In the genomic region with DNA sequence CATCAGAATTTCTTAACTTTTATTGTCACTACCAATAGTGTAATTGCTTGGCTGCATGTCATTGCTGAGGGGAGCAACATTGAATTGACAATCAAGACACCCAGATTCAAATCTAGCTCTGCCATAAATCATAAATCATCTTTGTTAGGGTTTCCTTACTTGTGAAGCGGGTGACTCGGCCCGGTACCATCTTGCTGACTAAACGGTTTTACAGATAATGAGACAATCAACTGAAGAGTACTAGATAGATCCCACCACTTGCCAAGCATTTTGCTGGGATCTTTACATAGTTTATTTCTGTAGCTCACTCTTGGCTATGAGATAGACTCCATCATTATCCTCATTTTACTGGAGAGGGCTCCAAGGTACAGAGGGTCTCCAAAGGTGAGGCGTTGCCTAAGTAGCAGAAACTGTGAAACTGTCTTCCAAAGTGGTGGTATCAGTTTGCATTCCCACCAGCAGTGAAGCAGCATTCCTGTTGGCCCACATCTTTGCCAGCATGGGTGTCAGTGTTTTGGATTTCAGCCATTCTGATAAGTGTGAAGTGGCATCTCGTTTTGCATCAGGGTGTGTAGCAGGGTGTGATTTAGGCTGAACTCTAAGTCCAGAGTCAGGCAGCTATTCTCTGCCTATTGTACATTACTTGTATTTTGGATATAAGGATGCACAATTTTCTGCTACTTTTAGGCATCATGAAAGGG, we compare ENCODE assay signal across 20 cellular contexts.
DNase-seq lines count a peak whose midpoint lies in the region; ATAC-seq, FAIRE-seq and TF ChIP-seq lines count a peak whose summit lies in the region.
"Had no signal": no experiment of that assay in that cellular context is flagged by ENCODE, and none has a peak within 500 bp of the region (broad histone marks: within the 10 kb centered on the region; RNA-seq: fewer than 3 reads in every experiment).

No MANE protein-coding gene starts in this region.

- in situ Hi-C loops in K562 (cut with MboI), result no loop called here

- FAIRE-seq in A549 (lab: Jason Lieb, UNC) (no peak), K562 (lab: Jason Lieb, UNC) (no peak), urothelium cell line (lab: Jason Lieb, UNC) (peak; percentile 56)
- FAIRE-seq: A204.1, D721Med, GM12892, GM18507, H54 had no signal

- H3K27me3 ChIP-seq in K562 (ENCODE audit: control insufficient read depth in 2 of 2, insufficient read depth in 2 of 2, low read length in 2 of 2), result no peaks in the 10 kb centered on the region

- TF ChIP-seq CTCF in A549 (IDR thresholded peaks at IDR 0.05) (no peak), HEK293 (tag by site-specific recombination; IDR thresholded peaks at IDR 0.05) (no peak), K562 (IDR thresholded peaks at IDR 0.05 in 2 of 3, conservative IDR thresholded peaks at IDR 0.05 in 1 of 3; ENCODE audit: insufficient read depth in 2 of 3, low read depth in 1 of 3, low read length in 3 of 3) (no peak)

- H4K20me1 ChIP-seq in K562 (replicated peaks; ENCODE audit: control insufficient read depth, insufficient read depth, low read length), result no peaks in the 10 kb centered on the region; the same call in 1 of the 2 replicates

- intact Hi-C loops in K562 (cut with micrococcal nuclease), result no loop called here

- 61% methylated on average over 6 of the region's 6 CpGs for WGBS in A549 (ENCODE audit: missing lambda C conversion rate)
- 1% methylated on average over 6 of the region's 6 CpGs for WGBS in K562 (ENCODE audit: insufficient coverage, low coverage, missing lambda C conversion rate)

- no peak overlapping the region for H3K9ac ChIP-seq in K562 (ENCODE audit: insufficient read depth in 1 of 2, low read depth in 2 of 2, low read length in 2 of 2)

- TF ChIP-seq EP300 in A549 (IDR thresholded peaks at IDR 0.05) (no peak), K562 (IDR thresholded peaks at IDR 0.05; ENCODE audit: low read length) (no peak)

- DNase-seq in A549 (ENCODE audit: low read depth in 1 of 2, low spot score in 1 of 2) (no peak), K562 (ENCODE audit: extremely low read depth in 1 of 4, low spot score in 3 of 4) (no peak), urothelium cell line (ENCODE audit: low spot score) (no peak), NCI-H2081 treated with DMSO at 0.1 percent for 48 hours (lab: John Stamatoyannopoulos, UW) (no peak), putamen (ENCODE audit: low spot score) (no peak)
- DNase-seq: AML-193; Caco-2; CD4-positive, alpha-beta T cell; DMS79; GDM1; HCEC 1CT; KBM-7 had no signal

- H3K4me2 ChIP-seq in A549 (no peak overlapping the region), K562 (ENCODE audit: insufficient read depth, low read length) (no peak overlapping the region)
- H3K4me2 ChIP-seq: GM23338 had no signal

- CTCF ChIA-PET in A549 (lab: Yijun Ruan, JAX), result no interaction called here
- CTCF ChIA-PET in HEK293 (lab: Yijun Ruan, JAX), result interaction anchor here (1.0 kb wide), 1 partner anchor 21 kb away, joined by 3 read pairs; no protein-coding TSS in a partner anchor
- CTCF ChIA-PET in K562 (lab: Yijun Ruan, JAX; ENCODE audit: low intra/inter-chr PET ratio), result no interaction called here

- TF ChIP-seq RAD21 in A549 (conservative IDR thresholded peaks at IDR 0.05 in 1 of 2, IDR thresholded peaks at IDR 0.05 in 1 of 2) (no peak), K562 (CRISPR knock-in tag; conservative IDR thresholded peaks at IDR 0.05 in 1 of 2, IDR thresholded peaks at IDR 0.05 in 1 of 2) (no peak)

- BruUV-seq in K562 (replicated peaks; lab: Mats Ljungman, UMichigan), result no TSS peak

- H3K27ac ChIP-seq in A549 (no peak overlapping the region), HEK293 (ENCODE audit: extremely low read depth, low read depth, low read length) (no peak overlapping the region), K562 (ENCODE audit: extremely low read depth, low read depth, low read length) (no peak overlapping the region)
- H3K27ac ChIP-seq: C4-2B had no signal

- H2AFZ ChIP-seq in K562 (ENCODE audit: low read depth, low read length), result no peak overlapping the region
- H2AFZ ChIP-seq: GM23338 had no signal

- H3K36me3 ChIP-seq in HEK293 (ENCODE audit: control insufficient read depth in 2 of 2, insufficient read depth in 1 of 2, low read length in 2 of 2) (no peaks in the 10 kb centered on the region), K562 (ENCODE audit: control insufficient read depth, insufficient read depth, low read length) (no peaks in the 10 kb centered on the region)

- TF ChIP-seq POLR2A in A549 (IDR thresholded peaks at IDR 0.05; ENCODE audit: low read length) (no peak), K562 (conservative IDR thresholded peaks at IDR 0.05) (no peak)

- H3K9me1 ChIP-seq in K562 (ENCODE audit: control insufficient read depth, insufficient read depth, low read length), result no peaks in the 10 kb centered on the region

- H3K9me3 ChIP-seq in A549 (no peaks in the 10 kb centered on the region), HEK293 (ENCODE audit: control insufficient read depth, insufficient read depth, low read depth, low read length) (no peaks in the 10 kb centered on the region), K562 (replicated peaks; ENCODE audit: control insufficient read depth, insufficient read depth, low read depth, low read length) (no peaks in the 10 kb centered on the region)
- H3K9me3 ChIP-seq: Caco-2 had no signal

- H3K79me2 ChIP-seq in K562 (ENCODE audit: control insufficient read depth, insufficient read depth, low read length), result no peaks in the 10 kb centered on the region

- POLR2A ChIA-PET in A549 (lab: Yijun Ruan, JAX) (no interaction called here), HEK293 (lab: Yijun Ruan, JAX) (no interaction called here), K562 (lab: Yijun Ruan, JAX) (no interaction called here)

- no peak for ATAC-seq in A549
- ATAC-seq in K562, result no peak
- ATAC-seq: GM23338 had no signal

- H3K4me1 ChIP-seq in A549 (no peaks in the 10 kb centered on the region), HEK293 (ENCODE audit: control insufficient read depth, insufficient read depth, low read length) (peaks cover 18% of the 10 kb centered on the region), K562 (replicated peaks in 1 of 2; ENCODE audit: control insufficient read depth in 2 of 2, insufficient read depth in 2 of 2, low read length in 2 of 2) (no peaks in the 10 kb centered on the region)

- H3K4me3 ChIP-seq in A549 (no peak overlapping the region), HEK293 (ENCODE audit: low read depth, low read length) (no peak overlapping the region), K562 (no peak overlapping the region)
- H3K4me3 ChIP-seq: GM23338 had no signal

TF ChIP-seq in A549, 52 proteins besides CTCF, POLR2A, EP300 and RAD21:
- TF ChIP-seq MAFK (IDR thresholded peaks at IDR 0.05; ENCODE audit: partially characterized antibody), result peak; percentile 70
- no peak for TF ChIP-seq KDM1A (IDR thresholded peaks at IDR 0.05; ENCODE audit: low read depth)

TF ChIP-seq in HEK293, 187 proteins besides CTCF, POLR2A, EP300 and RAD21:
- TF ChIP-seq ZNF530 (tag by site-specific recombination; IDR thresholded peaks at IDR 0.05; ENCODE audit: low read depth) (no peak), ZNF18 (tag by site-specific recombination; IDR thresholded peaks at IDR 0.05) (peak; percentile 89), ZNF223 (tag by site-specific recombination; IDR thresholded peaks at IDR 0.05) (no peak), ZNF341 (tag by site-specific recombination; IDR thresholded peaks at IDR 0.05; ENCODE audit: low read depth) (no peak)

TF ChIP-seq in K562, 482 proteins besides CTCF, POLR2A, EP300 and RAD21:
- TF ChIP-seq THAP7 (CRISPR knock-in tag; IDR thresholded peaks at IDR 0.05), result no peak
- peak; percentile 30; the same call in 1 of the 2 replicates for TF ChIP-seq ZNF316 (IDR thresholded peaks at IDR 0.05)
- 0 out of 2 replicates have a peak, but pooled peaks have one; percentile 24 for TF ChIP-seq MAFG (tag; conservative IDR thresholded peaks at IDR 0.05)
TF ChIP-seq in K562: peak in this region for 2.
